In the genomic region with DNA sequence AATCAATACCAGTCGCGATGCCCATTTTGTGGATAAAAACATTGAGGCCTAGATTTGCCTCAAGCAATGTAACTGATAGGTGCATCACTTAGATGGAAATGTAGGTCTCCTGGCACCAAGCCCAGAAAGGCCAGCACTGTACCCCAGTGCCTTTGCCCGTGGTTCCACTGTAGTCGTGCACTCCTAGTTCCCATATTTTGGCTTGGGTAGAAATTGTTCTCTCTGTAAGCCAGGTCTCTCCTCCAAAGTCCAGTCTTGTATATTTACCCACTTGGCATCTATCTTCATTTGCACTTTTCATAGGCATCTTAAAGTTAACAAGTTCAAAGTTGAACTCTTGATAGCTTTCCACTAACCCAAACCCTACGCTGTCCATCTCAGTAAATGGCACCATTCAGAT, we compare ENCODE assay signal across 29 cellular contexts. TPM values are rescaled to one million over a fixed set of nuclear protein-coding genes. Genes with fewer than 3 reads are reported as not detected.
"Had no signal": no experiment of that assay in that cellular context is flagged by ENCODE, and none has a peak within 500 bp of the region (broad histone marks: within the 10 kb centered on the region; RNA-seq: fewer than 3 reads in every experiment).

No MANE protein-coding gene starts in this region.

- H3K27ac ChIP-seq: hepatocyte, left lung, neural progenitor cell, neutrophil, ovary, sigmoid colon, tibial nerve, uterus had no signal

- H2AFZ ChIP-seq: hepatocyte, neural progenitor cell had no signal

- ATAC-seq: left lung; natural killer cell; right cardiac atrium; stimulated activated memory B cell treated with anti-CD40 and anti-IgM and Interleukin-4, amounts not matched to agents 10 μg/mL and 1 μg/mL and 100 μg/mL, for 72 hours; stimulated activated naive CD8-positive, alpha-beta T cell treated with anti-CD3 and anti-CD28 coated beads, Interleukin-15, amount 100 ng/mL, for 72 hours had no signal

- FAIRE-seq: small intestine had no signal

- H3K4me3 ChIP-seq: hepatocyte, left lung, lung, neural progenitor cell, ovary, sigmoid colon, tibial nerve, uterus had no signal

- H3K4me2 ChIP-seq: hepatocyte, neural progenitor cell had no signal

- H3K9me3 ChIP-seq: left lung, neutrophil, ovary, sigmoid colon, tibial nerve, uterus had no signal

- H3K27me3 ChIP-seq: hepatocyte, left lung, neural progenitor cell, neutrophil, ovary, sigmoid colon, tibial nerve, uterus had no signal

- H3K4me1 Mint-ChIP-seq: mesothelial cell of epicardium; naive B cell; natural killer cell; neural progenitor cell; stimulated activated memory B cell treated with anti-CD40 and anti-IgM and Interleukin-4, amounts not matched to agents 10 μg/mL and 1 μg/mL and 100 μg/mL, for 72 hours; stimulated activated naive CD8-positive, alpha-beta T cell treated with anti-CD3 and anti-CD28 coated beads, Interleukin-15, amount 100 ng/mL, for 72 hours had no signal

- DNase-seq: islet precursor cell; left lung; mesendoderm; naive B cell; natural killer cell; nephron progenitor cell; ovary; retina; right cardiac atrium; sigmoid colon; small intestine; stimulated activated CD4-positive, alpha-beta T cell treated with anti-CD3 and anti-CD28 coated beads, Interleukin-1b, Interleukin-23, amount 100 ng/mL, for 48 hours; stimulated activated CD4-positive, alpha-beta T cell treated with anti-CD3 and anti-CD28 coated beads, Interleukin-2, amount 100 ng/mL, for 48 hours; stimulated activated CD4-positive, alpha-beta T cell treated with anti-CD3 and anti-CD28 coated beads, Interleukin-4, amount 100 ng/mL, for 4 hours; stimulated activated CD8-positive, alpha-beta memory T cell treated with anti-CD3 and anti-CD28 coated beads, Interleukin-4, amount 100 ng/mL, for 48 hours; stimulated activated naive CD4-positive, alpha-beta T cell treated with Interleukin-2 at 50 U/mL for 16 hours; stimulated activated naive CD8-positive, alpha-beta T cell treated with anti-CD3 and anti-CD28 coated beads, Interleukin-15, amount 100 ng/mL, for 72 hours; substantia nigra; uterus had no signal

- H3K9me3 Mint-ChIP-seq: mesothelial cell of epicardium; natural killer cell; neural progenitor cell; stimulated activated memory B cell treated with anti-CD40 and anti-IgM and Interleukin-4, amounts not matched to agents 10 μg/mL and 1 μg/mL and 100 μg/mL, for 72 hours; stimulated activated naive CD8-positive, alpha-beta T cell treated with anti-CD3 and anti-CD28 coated beads, Interleukin-15, amount 100 ng/mL, for 72 hours; type B pancreatic cell had no signal

- H3K4me3 Mint-ChIP-seq: mesothelial cell of epicardium; naive B cell; natural killer cell; nephron progenitor cell; neural progenitor cell; stimulated activated memory B cell treated with anti-CD40 and anti-IgM and Interleukin-4, amounts not matched to agents 10 μg/mL and 1 μg/mL and 100 μg/mL, for 72 hours; stimulated activated naive CD8-positive, alpha-beta T cell treated with anti-CD3 and anti-CD28 coated beads, Interleukin-15, amount 100 ng/mL, for 72 hours; type B pancreatic cell had no signal

- H3K9ac ChIP-seq: neural progenitor cell had no signal

- H3K36me3 Mint-ChIP-seq: naive B cell; natural killer cell; stimulated activated memory B cell treated with anti-CD40 and anti-IgM and Interleukin-4, amounts not matched to agents 10 μg/mL and 1 μg/mL and 100 μg/mL, for 72 hours had no signal

- H3K27ac Mint-ChIP-seq: mesothelial cell of epicardium; naive B cell; natural killer cell; nephron progenitor cell; neural progenitor cell; progenitor cell of endocrine pancreas; stimulated activated memory B cell treated with anti-CD40 and anti-IgM and Interleukin-4, amounts not matched to agents 10 μg/mL and 1 μg/mL and 100 μg/mL, for 72 hours; type B pancreatic cell had no signal

- H3K27me3 Mint-ChIP-seq: progenitor cell of endocrine pancreas; stimulated activated naive CD8-positive, alpha-beta T cell treated with anti-CD3 and anti-CD28 coated beads, Interleukin-15, amount 100 ng/mL, for 72 hours; type B pancreatic cell had no signal

- H3K36me3 ChIP-seq: left lung, neural progenitor cell, neutrophil, ovary, sigmoid colon, tibial nerve, uterus had no signal

- H3K4me1 ChIP-seq: neural progenitor cell, tibial nerve, uterus had no signal

- H3K79me2 ChIP-seq: hepatocyte had no signal

RNA-seq across cellular contexts. Expression of a gene that starts 44.6 kb away (rescaled TPM):
- total RNA-seq: mononuclear cell had no signal
